In the genomic region with DNA sequence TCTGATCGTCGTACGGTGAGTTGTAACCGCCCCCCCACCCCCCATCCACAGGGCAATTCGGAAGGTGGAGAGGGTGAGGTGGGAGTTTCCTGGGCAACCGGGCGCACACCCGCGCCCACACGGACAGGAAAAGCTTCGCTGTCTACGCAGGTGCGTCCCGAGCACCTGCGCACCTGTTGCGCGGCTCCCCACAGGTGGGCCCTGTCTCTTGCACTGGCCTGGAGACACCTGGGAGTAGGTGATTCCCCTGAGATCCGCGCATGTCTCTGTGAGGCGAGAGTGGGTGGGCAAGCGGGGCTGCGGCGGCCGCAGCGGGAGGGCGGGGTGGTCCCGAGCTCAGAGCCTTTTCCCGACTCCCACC, we compare ENCODE assay signal across 8 cellular contexts. TPM values are rescaled to one million over a fixed set of nuclear protein-coding genes. Genes with fewer than 3 reads are reported as not detected.
DNase-seq lines count a peak whose midpoint lies in the region; ATAC-seq and TF ChIP-seq lines count a peak whose summit lies in the region.

No MANE protein-coding gene starts in this region.

- peak overlapping the region; percentile 61 for H3K4me3 Mint-ChIP-seq in activated naive CD4-positive, alpha-beta T cell treated with anti-CD3 and anti-CD28 coated beads, Interleukin-2, amount 50 U/mL, for 24 hours

- TF ChIP-seq CTCF in OCI-LY3 (IDR thresholded peaks at IDR 0.05; ENCODE audit: low read depth, low read length) = no peak
- no peak for TF ChIP-seq CTCF in upper lobe of right lung (IDR thresholded peaks at IDR 0.05)

- H3K36me3 Mint-ChIP-seq in activated naive CD4-positive, alpha-beta T cell treated with anti-CD3 and anti-CD28 coated beads, Interleukin-2, amount 50 U/mL, for 24 hours = no peaks in the 10 kb centered on the region

- H3K36me3 ChIP-seq in OCI-LY3 (replicated peaks; ENCODE audit: low read depth, low read length) (no peaks in the 10 kb centered on the region), upper lobe of right lung (no peaks in the 10 kb centered on the region)

- H3K4me1 ChIP-seq in OCI-LY3 (ENCODE audit: low read length) (peaks cover 10% of the 10 kb centered on the region; the same call in 1 of the 2 replicates), upper lobe of right lung (peaks cover 5% of the 10 kb centered on the region)

- no peak overlapping the region for H2AFZ ChIP-seq in OCI-LY3 (ENCODE audit: low read depth, low read length)

- no peaks in the 10 kb centered on the region for H3K9me3 Mint-ChIP-seq in activated naive CD4-positive, alpha-beta T cell treated with anti-CD3 and anti-CD28 coated beads, Interleukin-2, amount 50 U/mL, for 24 hours

- intact Hi-C loops in upper lobe of right lung (cut with DNase I) = no loop called here

- no peak overlapping the region for H3K9ac ChIP-seq in OCI-LY3 (ENCODE audit: low read length)

- H3K9me3 ChIP-seq in OCI-LY3 (ENCODE audit: insufficient read depth, low read length) (no peaks in the 10 kb centered on the region), upper lobe of right lung (no peaks in the 10 kb centered on the region)

- peaks cover 31% of the 10 kb centered on the region for H3K27me3 Mint-ChIP-seq in activated naive CD4-positive, alpha-beta T cell treated with anti-CD3 and anti-CD28 coated beads, Interleukin-2, amount 50 U/mL, for 24 hours

- peak overlapping the region; percentile 89 for H3K4me2 ChIP-seq in OCI-LY3 (ENCODE audit: low read length)

- no peak for DNase-seq in activated naive CD4-positive, alpha-beta T cell treated with Interleukin-2 at 50 U/mL for 16 hours
- DNase-seq in iPS-NIHi11 (ENCODE audit: low spot score) (peak; percentile 34), upper lobe of right lung (no peak), SKM-1 (lab: John Stamatoyannopoulos, UW; ENCODE audit: unreplicated experiment) (no peak)

- peak; percentile 43 for ATAC-seq in upper lobe of right lung
- no peak for ATAC-seq in HG03571 (IDR thresholded peaks at IDR 0.05; ENCODE audit: unreplicated experiment)
- ATAC-seq in GM21515 (IDR thresholded peaks at IDR 0.05; ENCODE audit: unreplicated experiment) = no peak

- H3K4me3 ChIP-seq in OCI-LY3 (ENCODE audit: low read length) = peak overlapping the region; percentile 77
- H3K4me3 ChIP-seq in upper lobe of right lung = peak overlapping the region; percentile 49

- H4K20me1 ChIP-seq in OCI-LY3 (ENCODE audit: insufficient read depth, low read length) = no peaks in the 10 kb centered on the region

- H3K27ac Mint-ChIP-seq in activated naive CD4-positive, alpha-beta T cell treated with anti-CD3 and anti-CD28 coated beads, Interleukin-2, amount 50 U/mL, for 24 hours = no peak overlapping the region

- H3K79me2 ChIP-seq in OCI-LY3 (ENCODE audit: low read length) = no peaks in the 10 kb centered on the region

- H3K27me3 ChIP-seq in OCI-LY3 (ENCODE audit: low read depth, low read length) = peaks cover 68% of the 10 kb centered on the region
- H3K27me3 ChIP-seq in upper lobe of right lung = peaks cover 54% of the 10 kb centered on the region

- peaks cover 8% of the 10 kb centered on the region for H3K4me1 Mint-ChIP-seq in activated naive CD4-positive, alpha-beta T cell treated with anti-CD3 and anti-CD28 coated beads, Interleukin-2, amount 50 U/mL, for 24 hours

- no peak overlapping the region for H3K27ac ChIP-seq in OCI-LY3 (ENCODE audit: low read length)
- no peak overlapping the region for H3K27ac ChIP-seq in upper lobe of right lung

RNA-seq across cellular contexts. Expression of gene ATP6V1C2, which starts 0.5 kb away (rescaled TPM):
- total RNA-seq in upper lobe of right lung = not detected

RNA-seq across cellular contexts. Expression of gene NOL10, which starts 31.2 kb away (rescaled TPM):
- total RNA-seq in upper lobe of right lung = 19.9 TPM
